ENCODE assay signal across 14 cellular contexts in the genomic region with DNA sequence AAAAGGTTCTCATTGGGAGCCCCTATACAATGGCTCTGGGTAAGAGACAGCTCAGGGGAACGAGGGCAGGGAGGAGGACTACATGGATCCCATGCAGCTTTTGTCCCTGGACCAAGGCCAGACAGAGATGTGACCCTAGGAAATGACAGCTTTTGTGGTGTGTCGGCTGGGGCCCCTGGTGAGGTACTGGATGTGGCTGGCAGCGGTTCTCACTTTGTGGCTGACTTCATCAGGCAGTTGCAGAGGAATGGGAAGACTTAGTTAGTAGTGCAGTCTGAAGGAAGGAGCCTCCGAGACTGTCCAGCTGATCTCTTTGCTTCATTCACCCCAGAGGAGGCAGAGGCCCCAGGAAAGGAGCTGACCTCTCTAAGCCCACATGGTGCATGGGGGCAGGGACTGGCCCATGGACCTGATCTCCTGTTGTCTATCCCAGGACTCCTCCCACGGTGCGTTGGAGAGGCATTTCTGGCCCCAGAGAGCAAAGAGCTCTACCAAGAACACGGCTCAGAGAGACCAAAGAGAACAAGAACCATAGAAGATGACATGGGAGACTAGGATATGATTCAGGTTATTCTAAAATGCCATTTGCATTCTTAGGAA.
"Had no signal": no experiment of that assay in that cellular context is flagged by ENCODE, and none has a peak within 500 bp of the region (broad histone marks: within the 10 kb centered on the region; RNA-seq: fewer than 3 reads in every experiment).

No MANE protein-coding gene starts in this region.

- H3K9me3 Mint-ChIP-seq: activated naive CD8-positive, alpha-beta T cell treated with anti-CD3 and anti-CD28 coated beads for 36 hours; memory B cell; stimulated activated naive CD8-positive, alpha-beta T cell treated with anti-CD3 and anti-CD28 coated beads, Interleukin-15, Interleukin-2, amounts not matched to agents 100 ng/mL and 50 ng/mL, for 24 hours; type B pancreatic cell had no signal

- H3K27ac Mint-ChIP-seq: activated naive CD8-positive, alpha-beta T cell treated with anti-CD3 and anti-CD28 coated beads for 36 hours; memory B cell; naive thymus-derived CD8-positive, alpha-beta T cell; stimulated activated naive CD8-positive, alpha-beta T cell treated with anti-CD3 and anti-CD28 coated beads, Interleukin-15, Interleukin-2, amounts not matched to agents 100 ng/mL and 50 ng/mL, for 24 hours; type B pancreatic cell had no signal

- H3K27me3 Mint-ChIP-seq: activated naive CD8-positive, alpha-beta T cell treated with anti-CD3 and anti-CD28 coated beads for 36 hours; type B pancreatic cell had no signal

- DNase-seq: activated CD4-positive, alpha-beta T cell treated with anti-CD3 and anti-CD28 coated beads, Interleukin-2, amount 50 U/mL, for 1 hour; activated CD8-positive, alpha-beta memory T cell treated with anti-CD3 and anti-CD28 coated beads for 24 hours; activated naive CD8-positive, alpha-beta T cell treated with anti-CD3 and anti-CD28 coated beads for 36 hours; brain microvascular endothelial cell; cortex of kidney; effector CD4-positive, alpha-beta T cell; kidney; left lung; naive thymus-derived CD8-positive, alpha-beta T cell had no signal

- H3K36me3 Mint-ChIP-seq: activated naive CD8-positive, alpha-beta T cell treated with anti-CD3 and anti-CD28 coated beads for 36 hours; memory B cell; naive thymus-derived CD8-positive, alpha-beta T cell; type B pancreatic cell had no signal

- H3K4me3 Mint-ChIP-seq: activated naive CD8-positive, alpha-beta T cell treated with anti-CD3 and anti-CD28 coated beads for 36 hours; memory B cell; naive thymus-derived CD8-positive, alpha-beta T cell; stimulated activated naive CD8-positive, alpha-beta T cell treated with anti-CD3 and anti-CD28 coated beads, Interleukin-15, Interleukin-2, amounts not matched to agents 100 ng/mL and 50 ng/mL, for 24 hours; type B pancreatic cell had no signal

- H3K4me1 Mint-ChIP-seq: activated naive CD8-positive, alpha-beta T cell treated with anti-CD3 and anti-CD28 coated beads for 36 hours; memory B cell; naive thymus-derived CD8-positive, alpha-beta T cell had no signal

- ATAC-seq: activated CD4-positive, CD25-positive, alpha-beta regulatory T cell treated with anti-CD3 and anti-CD28 coated beads, Interleukin-2, amount 50 U/mL, for 24 hours; left lung; naive thymus-derived CD8-positive, alpha-beta T cell; sciatic nerve had no signal
